ENCODE assay signal across 27 cellular contexts in the genomic region with DNA sequence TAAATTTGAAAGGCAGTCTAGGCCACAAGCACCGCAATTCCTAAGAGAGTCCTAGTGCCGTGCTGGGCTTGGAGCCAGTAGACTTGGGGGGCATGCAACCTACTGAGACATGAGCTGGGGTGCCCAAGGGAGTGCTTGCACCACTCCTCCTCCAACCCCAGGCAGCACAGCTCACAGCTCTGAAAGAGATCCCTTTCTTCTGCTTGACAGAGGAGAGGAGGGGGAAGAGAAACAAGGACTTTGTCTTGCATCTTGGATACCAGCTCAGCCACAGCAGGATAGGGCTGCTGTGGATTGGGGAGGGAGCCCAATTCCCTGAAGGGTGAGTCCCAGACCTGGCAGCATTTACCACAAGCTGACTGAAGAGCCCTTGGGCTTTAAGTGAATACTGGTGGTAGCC.
"Had no signal": no experiment of that assay in that cellular context is flagged by ENCODE, and none has a peak within 500 bp of the region (broad histone marks: within the 10 kb centered on the region; RNA-seq: fewer than 3 reads in every experiment).

No MANE protein-coding gene starts in this region.

- H3K27ac Mint-ChIP-seq: immature natural killer cell; natural killer cell treated with Interleukin-12 subunit alpha and Interleukin-12 subunit beta and Interleukin-15 and Interleukin-18, amount 100 ng/mL, for 72 hours; stimulated activated naive CD8-positive, alpha-beta T cell treated with anti-CD3 and anti-CD28 coated beads, Interleukin-15, Interleukin-2, amounts not matched to agents 100 ng/mL and 50 ng/mL, for 24 hours had no signal

- H3K27ac ChIP-seq: left lung, lower lobe of right lung, ovary, right atrium auricular region, right lobe of liver, suprapubic skin, thoracic aorta, tibial artery, upper lobe of right lung had no signal

- H3K27me3 Mint-ChIP-seq: naive thymus-derived CD4-positive, alpha-beta T cell; natural killer cell treated with Interleukin-12 subunit alpha and Interleukin-12 subunit beta and Interleukin-15 and Interleukin-18, amount 100 ng/mL, for 72 hours; progenitor cell of endocrine pancreas; stimulated activated naive CD8-positive, alpha-beta T cell treated with anti-CD3 and anti-CD28 coated beads, Interleukin-15, Interleukin-2, amounts not matched to agents 100 ng/mL and 50 ng/mL, for 24 hours had no signal

- ATAC-seq: left colon; left lung; lower lobe of right lung; mucosa of descending colon; naive thymus-derived CD4-positive, alpha-beta T cell; natural killer cell treated with Interleukin-12 subunit alpha and Interleukin-12 subunit beta and Interleukin-15 and Interleukin-18, amount 100 ng/mL, for 72 hours; right lobe of liver; upper lobe of right lung had no signal

- H3K4me3 Mint-ChIP-seq: immature natural killer cell; natural killer cell treated with Interleukin-12 subunit alpha and Interleukin-12 subunit beta and Interleukin-15 and Interleukin-18, amount 100 ng/mL, for 72 hours; stimulated activated naive CD8-positive, alpha-beta T cell treated with anti-CD3 and anti-CD28 coated beads, Interleukin-15, Interleukin-2, amounts not matched to agents 100 ng/mL and 50 ng/mL, for 24 hours had no signal

- DNase-seq: hypothalamus; immature natural killer cell; kidney; left colon; left lung; lower lobe of right lung; mammary epithelial cell; midbrain; mucosa of descending colon; naive thymus-derived CD4-positive, alpha-beta T cell; ovary; right lobe of liver; stimulated activated CD4-positive, alpha-beta T cell treated with anti-CD3 and anti-CD28 coated beads, Interleukin-1b, Interleukin-23, amount 100 ng/mL, for 48 hours; stimulated activated CD4-positive, alpha-beta T cell treated with anti-CD3 and anti-CD28 coated beads, Interleukin-2, amount 100 ng/mL, for 48 hours; stimulated activated CD4-positive, alpha-beta T cell treated with anti-CD3 and anti-CD28 coated beads, Interleukin-4, amount 100 ng/mL, for 4 hours; stimulated activated CD8-positive, alpha-beta memory T cell treated with anti-CD3 and anti-CD28 coated beads, Interleukin-4, amount 100 ng/mL, for 48 hours; stimulated activated naive CD4-positive, alpha-beta T cell; tibial artery; trophoblast cell; upper lobe of right lung had no signal

- H3K36me3 ChIP-seq: ovary, right atrium auricular region, thoracic aorta, upper lobe of right lung had no signal

- H3K4me3 ChIP-seq: left lung, lower lobe of right lung, mucosa of descending colon, ovary, right atrium auricular region, right lobe of liver, smooth muscle cell, suprapubic skin, thoracic aorta, tibial artery, upper lobe of right lung had no signal

- H3K4me1 ChIP-seq: left lung, lower lobe of right lung, right atrium auricular region, right lobe of liver, suprapubic skin, tibial artery, upper lobe of right lung had no signal

- H3K27me3 ChIP-seq: left lung, ovary, right atrium auricular region, right lobe of liver, suprapubic skin, tibial artery, upper lobe of right lung had no signal

- H3K9me3 ChIP-seq: left lung, lower lobe of right lung, mucosa of descending colon, ovary, right lobe of liver, suprapubic skin, thoracic aorta, tibial artery, upper lobe of right lung had no signal
